Comparison of ENCODE assay signal across 18 cellular contexts in the genomic region with DNA sequence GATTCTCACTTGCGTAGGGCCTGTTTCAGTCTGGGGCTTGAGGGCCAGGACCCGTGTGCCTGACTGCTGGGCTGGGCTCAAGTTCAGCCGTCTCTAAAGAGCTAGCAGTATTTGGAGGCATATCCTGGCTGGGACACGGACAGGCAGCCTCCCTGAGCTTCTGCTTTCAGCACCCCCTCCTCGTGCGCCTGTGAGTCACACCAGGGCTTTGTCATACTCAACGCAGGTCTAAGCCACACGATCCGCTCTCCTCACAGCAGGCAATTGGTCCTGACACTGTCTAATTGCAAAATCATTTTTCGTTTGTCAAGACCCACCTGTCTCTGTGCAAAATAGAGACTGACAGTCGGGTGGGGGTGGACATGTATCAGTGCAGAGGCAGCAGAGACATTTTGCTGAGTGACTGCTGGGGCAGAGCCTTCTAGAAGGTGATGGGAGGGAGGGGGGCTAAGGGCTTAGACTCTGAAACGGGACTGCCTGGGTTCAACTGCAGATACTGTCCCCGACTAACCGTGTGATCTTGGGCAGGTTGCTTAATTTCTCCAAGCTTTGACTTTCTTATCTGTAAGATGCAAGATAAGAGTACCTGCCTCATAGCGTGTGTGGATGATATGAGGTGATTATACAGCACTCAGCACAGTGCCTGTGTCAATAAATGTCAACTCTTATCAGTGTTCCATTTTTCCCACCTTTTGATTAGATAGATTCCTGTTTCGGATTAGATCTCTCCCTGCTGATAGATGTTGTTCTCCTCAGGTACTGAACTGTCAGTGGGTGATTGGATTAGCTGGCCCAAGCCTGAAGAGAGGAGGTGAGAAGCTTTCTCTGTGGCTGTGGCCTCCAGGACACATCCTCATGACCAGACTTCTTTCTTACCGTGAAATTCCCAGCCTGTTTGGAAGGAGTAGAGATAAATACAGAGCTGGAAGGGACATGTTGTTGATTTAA. TPM values are rescaled to one million over a fixed set of nuclear protein-coding genes. Genes with fewer than 3 reads are reported as not detected.
A peak's percentile ranks its signal among the peaks of the same experiment; 100 is the strongest.
DNase-seq lines count a peak whose midpoint lies in the region; ATAC-seq, FAIRE-seq and TF ChIP-seq lines count a peak whose summit lies in the region.
"Had no signal": no experiment of that assay in that cellular context is flagged by ENCODE, and none has a peak within 500 bp of the region (broad histone marks: within the 10 kb centered on the region; RNA-seq: fewer than 3 reads in every experiment).

No MANE protein-coding gene starts in this region.

- H3K36me3 Mint-ChIP-seq in nephron progenitor cell (ENCODE audit: low read depth), result no peaks in the 10 kb centered on the region
- H3K36me3 Mint-ChIP-seq: activated naive CD8-positive, alpha-beta T cell treated with anti-CD3 and anti-CD28 coated beads, Interleukin-2, amount 10 ng/mL, durations not matched to agents 7 days and 5 days had no signal

- in situ Hi-C loops in brain microvascular endothelial cell (cut with HindIII; ENCODE audit: low pct_ligation_motif_present, low sequenced_read_pairs), result no loop called here

- H3K4me3 Mint-ChIP-seq in nephron progenitor cell, result no peak overlapping the region
- H3K4me3 Mint-ChIP-seq: activated naive CD8-positive, alpha-beta T cell treated with anti-CD3 and anti-CD28 coated beads, Interleukin-2, amount 10 ng/mL, durations not matched to agents 7 days and 5 days had no signal

- no peaks in the 10 kb centered on the region for H3K9me3 ChIP-seq in Peyer's patch
- H3K9me3 ChIP-seq: vagina had no signal

- H3K4me1 ChIP-seq in Peyer's patch, result no peaks in the 10 kb centered on the region
- H3K4me1 ChIP-seq: vagina had no signal

- no peak for TF ChIP-seq POLR2A in Peyer's patch (IDR thresholded peaks at IDR 0.05)

- no peak for TF ChIP-seq CTCF in brain microvascular endothelial cell (IDR thresholded peaks at IDR 0.05; ENCODE audit: low read depth, low read length, missing control alignments)
- TF ChIP-seq CTCF in nephron progenitor cell (IDR thresholded peaks at IDR 0.05), result no peak
- TF ChIP-seq CTCF in Peyer's patch (IDR thresholded peaks at IDR 0.05), result no peak

- peak; percentile 6 for DNase-seq in NK-92 treated with Interleukin-12 subunit alpha and Interleukin-12 subunit beta, amount 100 ng/mL, for 24 hours (lab: John Stamatoyannopoulos, UW)
- DNase-seq in NK-92 (lab: John Stamatoyannopoulos, UW; ENCODE audit: unreplicated experiment), result no peak
- DNase-seq in NCI-H446 treated with DMSO at 0.1 percent for 48 hours (lab: John Stamatoyannopoulos, UW), result peak; percentile 67
- DNase-seq in brain microvascular endothelial cell, result peak; percentile 4
- peak; percentile 83 for DNase-seq in urothelium cell line (ENCODE audit: low spot score)
- no peak for DNase-seq in nephron progenitor cell
- DNase-seq in Peyer's patch, result no peak
- DNase-seq: activated naive CD8-positive, alpha-beta T cell treated with anti-CD3 and anti-CD28 coated beads, Interleukin-2, amount 10 ng/mL, durations not matched to agents 7 days and 5 days; DND-41; midbrain; NCI-H187 treated with DMSO at 0.1 percent for 48 hours had no signal

- H3K27me3 ChIP-seq in brain microvascular endothelial cell (replicated peaks) (no peaks in the 10 kb centered on the region), Peyer's patch (no peaks in the 10 kb centered on the region)
- H3K27me3 ChIP-seq: vagina had no signal

- peaks cover 20% of the 10 kb centered on the region for H3K4me1 Mint-ChIP-seq in nephron progenitor cell
- H3K4me1 Mint-ChIP-seq: activated naive CD8-positive, alpha-beta T cell treated with anti-CD3 and anti-CD28 coated beads, Interleukin-2, amount 10 ng/mL, durations not matched to agents 7 days and 5 days had no signal

- FAIRE-seq in urothelium cell line (lab: Jason Lieb, UNC), result peak; percentile 96
- FAIRE-seq: GM18507 had no signal

- H3K36me3 ChIP-seq in brain microvascular endothelial cell (replicated peaks) (no peaks in the 10 kb centered on the region), Peyer's patch (no peaks in the 10 kb centered on the region)
- H3K36me3 ChIP-seq: vagina had no signal

- H3K27ac ChIP-seq in brain microvascular endothelial cell, result no peak overlapping the region
- H3K27ac ChIP-seq in Peyer's patch, result no peak overlapping the region
- H3K27ac ChIP-seq: coronary artery, vagina, VCaP had no signal

- H3K27ac Mint-ChIP-seq in nephron progenitor cell, result no peak overlapping the region
- H3K27ac Mint-ChIP-seq: activated naive CD8-positive, alpha-beta T cell treated with anti-CD3 and anti-CD28 coated beads, Interleukin-2, amount 10 ng/mL, durations not matched to agents 7 days and 5 days; progenitor cell of endocrine pancreas had no signal

- H3K4me3 ChIP-seq in brain microvascular endothelial cell (ENCODE audit: low read depth, low read length), result no peak overlapping the region
- H3K4me3 ChIP-seq in Peyer's patch, result no peak overlapping the region
- H3K4me3 ChIP-seq: coronary artery, vagina had no signal

- H3K9me3 Mint-ChIP-seq in nephron progenitor cell, result no peaks in the 10 kb centered on the region
- H3K9me3 Mint-ChIP-seq: activated naive CD8-positive, alpha-beta T cell treated with anti-CD3 and anti-CD28 coated beads, Interleukin-2, amount 10 ng/mL, durations not matched to agents 7 days and 5 days had no signal

- H3K27me3 Mint-ChIP-seq in nephron progenitor cell (ENCODE audit: low read depth, poor library complexity), result peaks cover 34% of the 10 kb centered on the region

- ATAC-seq in GM18498 (IDR thresholded peaks at IDR 0.05; ENCODE audit: unreplicated experiment), result no peak
- ATAC-seq: Right ventricle myocardium inferior had no signal

RNA-seq across cellular contexts. Expression of a gene that starts 53.1 kb away (rescaled TPM):
- not detected for total RNA-seq in Peyer's patch
- total RNA-seq: activated naive CD8-positive, alpha-beta T cell treated with anti-CD3 and anti-CD28 coated beads, Interleukin-2, amount 10 ng/mL, durations not matched to agents 7 days and 5 days; progenitor cell of endocrine pancreas; Right ventricle myocardium inferior had no signal

Comparison
In these comparisons a context has a peak if more than half of its experiments do, and no peak if none do; other contexts are left out.
1. DNase-seq: peak in NK-92 treated with Interleukin-12 subunit alpha and Interleukin-12 subunit beta, amount 100 ng/mL, for 24 hours (single experiment), NCI-H446 treated with DMSO at 0.1 percent for 48 hours (single experiment), brain microvascular endothelial cell (single experiment) and urothelium cell line (single experiment); none in NK-92 (single experiment), nephron progenitor cell (single experiment) and Peyer's patch (0 of 3).